ENCODE assay signal across 8 cellular contexts in genomic region chr22:20508815-20509271, GRCh38. TPM values are rescaled to one million over a fixed set of nuclear protein-coding genes. Genes with fewer than 3 reads are reported as not detected.
A peak's percentile ranks its signal among the peaks of the same experiment; 100 is the strongest.
DNase-seq lines count a peak whose midpoint lies in the region; ATAC-seq and TF ChIP-seq lines count a peak whose summit lies in the region.

No MANE protein-coding gene starts in this region.

- DNase-seq in Right ventricle myocardium inferior (ENCODE audit: missing footprints) (no peak), left cardiac atrium (no peak), lung (ENCODE audit: low spot score) (no peak), uterus (no peak), Ammon's horn (ENCODE audit: low spot score) (no peak), KG1 (lab: John Stamatoyannopoulos, UW) (no peak), HPDE6-E6E7 (ENCODE audit: extremely low spot score) (no peak)

- intact Hi-C loops in Right ventricle myocardium inferior (cut with DNase I) (loop anchor here (5.0 kb wide), 1 partner anchor 43 kb away; no protein-coding TSS in a partner anchor), left cardiac atrium (cut with DNase I) (loop anchor here in 1 of 2 donors (10.0 kb wide), 1 partner anchor 46 kb away; no protein-coding TSS in a partner anchor), uterus (cut with DNase I; ENCODE audit: low total_unique reads) (no loop called here)

- H3K27me3 ChIP-seq in lung (ENCODE audit: control insufficient read depth, insufficient read depth), result no peaks in the 10 kb centered on the region
- no peaks in the 10 kb centered on the region for H3K27me3 ChIP-seq in uterus

- peaks cover 2% of the 10 kb centered on the region for H3K36me3 Mint-ChIP-seq in brain

- H3K4me1 ChIP-seq in lung (ENCODE audit: control insufficient read depth in 2 of 2, insufficient read depth in 2 of 2, low read length in 2 of 2) (peaks cover 14 to 17% of the 10 kb centered on the region in 2 donors), uterus (peaks cover 7 to 18% of the 10 kb centered on the region in 2 donors)

- H3K27ac ChIP-seq in lung (ENCODE audit: low read depth in 1 of 2, low read length in 1 of 2) (peak overlapping the region; percentile 87 to 98), uterus (peak overlapping the region; percentile 93 to 97)

- H3K36me3 ChIP-seq in lung (ENCODE audit: control insufficient read depth in 2 of 2, insufficient read depth in 2 of 2, low read length in 2 of 2), result no peaks in the 10 kb centered on the region
- H3K36me3 ChIP-seq in uterus, result no peaks in the 10 kb centered on the region

- 26 to 45% methylated on average over 10 of the region's 10 CpGs for WGBS in lung, 2 donors

- no peak for TF ChIP-seq CTCF in brain (conservative IDR thresholded peaks at IDR 0.05)
- no peak for TF ChIP-seq CTCF in lung (IDR thresholded peaks at IDR 0.05; ENCODE audit: control extremely low read depth, extremely low read depth)
- no peak for TF ChIP-seq CTCF in uterus (IDR thresholded peaks at IDR 0.05)

- H3K9me3 ChIP-seq in lung (ENCODE audit: control insufficient read depth in 2 of 2, insufficient read depth in 1 of 2, low read length in 1 of 2) (no peaks in the 10 kb centered on the region), uterus (no peaks in the 10 kb centered on the region)

- peaks cover 16% of the 10 kb centered on the region for H3K27me3 Mint-ChIP-seq in brain

- H3K27ac Mint-ChIP-seq in brain, result peak overlapping the region; percentile 97 to 99 (median 98)

- H3K4me3 ChIP-seq in lung (peak overlapping the region; percentile 23), uterus (peak overlapping the region; percentile 23 to 72)

- H3K4me1 Mint-ChIP-seq in brain, result peaks cover 58% of the 10 kb centered on the region

- ATAC-seq in Right ventricle myocardium inferior (peak; percentile 11), left cardiac atrium (no peak), lung (ENCODE audit: insufficient read depth, low FRiP score) (no peak)

- peak overlapping the region; percentile 93 to 98 (median 96) for H3K4me3 Mint-ChIP-seq in brain

- no peak for TF ChIP-seq POLR2A in uterus (IDR thresholded peaks at IDR 0.05)

- no peaks in the 10 kb centered on the region for H3K9me3 Mint-ChIP-seq in brain

RNA-seq across cellular contexts. Expression of gene MED15, which starts 1.4 kb away (rescaled TPM):
- total RNA-seq in Right ventricle myocardium inferior (38.1 TPM), left cardiac atrium (10 to 100 TPM; 42.7 to 47.9 TPM), lung (100 to 1,000 TPM in 1 of 2 donors, 10 to 100 TPM in 1; 68.3 to 123 TPM), uterus (100 to 1,000 TPM in 1 of 4 donors, 10 to 100 TPM in 3; 16.5 to 110 (median 38.6) TPM)
- polyA plus RNA-seq in brain (ENCODE audit: insufficient read depth, low read depth, low replicate concordance) (50.1 TPM), lung (10 to 100 TPM; 57.8 to 69.8 TPM)

RNA-seq across cellular contexts. Expression of gene KLHL22, which starts 13.2 kb away (rescaled TPM):
- total RNA-seq in Right ventricle myocardium inferior (12.4 TPM), left cardiac atrium (10 to 100 TPM; 18.7 to 19.6 TPM), lung (10 to 100 TPM; 20.8 to 28.3 TPM), uterus (10 to 100 TPM; 14.1 to 73.8 (median 42.7) TPM)
- polyA plus RNA-seq in brain (ENCODE audit: insufficient read depth, low read depth, low replicate concordance) (37.0 TPM), lung (10 to 100 TPM; 12.1 to 16.9 TPM)
